Comparison of ENCODE assay signal across 20 cellular contexts in the genomic region with DNA sequence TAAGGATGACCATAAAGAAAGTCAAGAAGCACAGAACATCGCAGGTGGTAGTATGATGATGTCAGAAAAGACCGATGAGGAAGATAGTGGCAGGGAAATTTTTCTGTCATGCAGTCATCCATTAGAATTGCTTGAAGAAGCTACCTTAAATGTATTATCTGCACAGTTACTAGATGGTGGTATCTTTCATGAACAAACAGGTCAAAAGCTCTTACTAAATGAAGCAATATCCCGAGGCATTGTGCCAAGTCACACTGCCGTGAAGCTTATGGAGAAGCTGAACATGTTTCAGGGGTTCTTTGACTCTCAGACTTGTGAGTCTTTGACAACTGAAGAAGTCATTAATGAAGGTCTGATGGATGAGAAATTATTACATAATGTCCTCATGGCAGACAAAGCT.
A peak's percentile ranks its signal among the peaks of the same experiment; 100 is the strongest.
DNase-seq lines count a peak whose midpoint lies in the region; ATAC-seq and TF ChIP-seq lines count a peak whose summit lies in the region.
"Had no signal": no experiment of that assay in that cellular context is flagged by ENCODE, and none has a peak within 500 bp of the region (broad histone marks: within the 10 kb centered on the region; RNA-seq: fewer than 3 reads in every experiment).

No MANE protein-coding gene starts in this region.

- no peaks in the 10 kb centered on the region for H3K9me3 Mint-ChIP-seq in activated CD4-positive, alpha-beta T cell treated with anti-CD3 and anti-CD28 coated beads for 36 hours (ENCODE audit: low read depth)
- H3K9me3 Mint-ChIP-seq: activated CD4-positive, alpha-beta T cell treated with anti-CD3 and anti-CD28 coated beads, Interleukin-2, amount 10 ng/mL, durations not matched to agents 24 days and 14 days; stimulated activated memory B cell treated with anti-CD40 and anti-IgM and Interleukin-4, amounts not matched to agents 10 μg/mL and 1 μg/mL and 100 μg/mL, for 72 hours had no signal

- H3K9me3 ChIP-seq in T-helper 17 cell (ENCODE audit: control insufficient read depth, low read length, poor library complexity, severe bottlenecking): no peaks in the 10 kb centered on the region
- H3K9me3 ChIP-seq in parathyroid adenoma (ENCODE audit: control insufficient read depth, low read length): no peaks in the 10 kb centered on the region
- H3K9me3 ChIP-seq: A549, breast epithelium had no signal

- H3K79me2 ChIP-seq in parathyroid adenoma: no peaks in the 10 kb centered on the region

- no peak overlapping the region for H2AFZ ChIP-seq in parathyroid adenoma

- CTCF ChIA-PET in activated CD4-positive, alpha-beta T cell treated with anti-CD3 and anti-CD28 coated beads for 36 hours (lab: Charles Lee): interaction anchor here (1.0 to 2.0 kb wide), 3 partner anchors 77 to 235 kb away, joined by 4 to 7 read pairs (median 5); no protein-coding TSS in a partner anchor

- peaks cover 59% of the 10 kb centered on the region for H3K4me1 ChIP-seq in parathyroid adenoma
- H3K4me1 ChIP-seq: A549, breast epithelium had no signal

- peaks cover 33% of the 10 kb centered on the region for H3K4me1 Mint-ChIP-seq in activated CD4-positive, alpha-beta T cell treated with anti-CD3 and anti-CD28 coated beads for 36 hours
- H3K4me1 Mint-ChIP-seq in T-helper 17 cell: peaks cover 21% of the 10 kb centered on the region
- H3K4me1 Mint-ChIP-seq: stimulated activated memory B cell treated with anti-CD40 and anti-IgM and Interleukin-4, amounts not matched to agents 10 μg/mL and 1 μg/mL and 100 μg/mL, for 72 hours had no signal

- H3K36me3 Mint-ChIP-seq in activated CD4-positive, alpha-beta T cell treated with anti-CD3 and anti-CD28 coated beads for 36 hours (ENCODE audit: low read depth): peaks cover 59% of the 10 kb centered on the region
- H3K36me3 Mint-ChIP-seq in T-helper 17 cell (ENCODE audit: low read depth): peaks cover 12% of the 10 kb centered on the region

- H3K36me3 ChIP-seq in parathyroid adenoma (ENCODE audit: control insufficient read depth, insufficient read depth, low read length): no peaks in the 10 kb centered on the region
- H3K36me3 ChIP-seq: breast epithelium had no signal

- no peaks in the 10 kb centered on the region for H3K27me3 Mint-ChIP-seq in activated CD4-positive, alpha-beta T cell treated with anti-CD3 and anti-CD28 coated beads for 36 hours
- no peaks in the 10 kb centered on the region for H3K27me3 Mint-ChIP-seq in T-helper 17 cell
- H3K27me3 Mint-ChIP-seq: activated CD4-positive, alpha-beta T cell treated with anti-CD3 and anti-CD28 coated beads, Interleukin-2, amount 10 ng/mL, durations not matched to agents 24 days and 14 days; stimulated activated memory B cell treated with anti-CD40 and anti-IgM and Interleukin-4, amounts not matched to agents 10 μg/mL and 1 μg/mL and 100 μg/mL, for 72 hours had no signal

- H3K4me2 ChIP-seq in parathyroid adenoma (ENCODE audit: low read length): peak overlapping the region; percentile 16
- H3K4me2 ChIP-seq: A549 had no signal

- no peak for ATAC-seq in activated CD4-positive, alpha-beta T cell treated with anti-CD3 and anti-CD28 coated beads for 36 hours
- no peak for ATAC-seq in T-helper 17 cell
- ATAC-seq in GM21619 (IDR thresholded peaks at IDR 0.05; ENCODE audit: unreplicated experiment): no peak
- ATAC-seq in GM21576 (IDR thresholded peaks at IDR 0.05; ENCODE audit: unreplicated experiment): no peak
- ATAC-seq: A549; Right ventricle myocardium inferior; stimulated activated memory B cell treated with anti-CD40 and anti-IgM and Interleukin-4, amounts not matched to agents 10 μg/mL and 1 μg/mL and 100 μg/mL, for 72 hours had no signal

- H3K4me3 ChIP-seq in epithelial cell of esophagus (ENCODE audit: low read length) (no peak overlapping the region), parathyroid adenoma (ENCODE audit: low read depth, low read length) (no peak overlapping the region)
- H3K4me3 ChIP-seq: A549, breast epithelium had no signal

- no peak overlapping the region for H3K9ac ChIP-seq in parathyroid adenoma

- intact Hi-C loops in activated CD4-positive, alpha-beta T cell treated with anti-CD3 and anti-CD28 coated beads for 36 hours (cut with DNase I, micrococcal nuclease): no loop called here

- H3K27ac ChIP-seq in parathyroid adenoma: peak overlapping the region; percentile 99
- H3K27ac ChIP-seq: A549, breast epithelium had no signal

- H3K4me3 Mint-ChIP-seq in activated CD4-positive, alpha-beta T cell treated with anti-CD3 and anti-CD28 coated beads for 36 hours: no peak overlapping the region
- H3K4me3 Mint-ChIP-seq in T-helper 17 cell: no peak overlapping the region
- H3K4me3 Mint-ChIP-seq: activated CD4-positive, alpha-beta T cell treated with anti-CD3 and anti-CD28 coated beads, Interleukin-2, amount 10 ng/mL, durations not matched to agents 24 days and 14 days; stimulated activated memory B cell treated with anti-CD40 and anti-IgM and Interleukin-4, amounts not matched to agents 10 μg/mL and 1 μg/mL and 100 μg/mL, for 72 hours had no signal

- no peak for DNase-seq in activated CD4-positive, alpha-beta T cell treated with anti-CD3 and anti-CD28 coated beads for 36 hours
- DNase-seq in activated CD4-positive, alpha-beta T cell treated with anti-CD3 and anti-CD28 coated beads for 4 hours: no peak
- DNase-seq in T-helper 17 cell (no peak), epithelial cell of esophagus (ENCODE audit: low read depth) (peak; percentile 36), islet precursor cell (no peak)
- DNase-seq: activated effector memory CD4-positive, alpha-beta T cell treated with Interleukin-2 at 50 U/mL for 16 hours; glutamatergic neuron; H7; NCI-H1694; NCI-H446 treated with DMSO at 0.1 percent for 48 hours; small intestine; T1000 had no signal

- TF ChIP-seq CTCF in epithelial cell of esophagus (IDR thresholded peaks at IDR 0.05; ENCODE audit: insufficient read depth, low read depth, low read length, missing control alignments) (no peak), parathyroid adenoma (IDR thresholded peaks at IDR 0.05) (no peak)

- H3K27ac Mint-ChIP-seq in activated CD4-positive, alpha-beta T cell treated with anti-CD3 and anti-CD28 coated beads for 36 hours: peak overlapping the region; percentile 72
- peak overlapping the region; percentile 67 for H3K27ac Mint-ChIP-seq in T-helper 17 cell
- H3K27ac Mint-ChIP-seq: stimulated activated memory B cell treated with anti-CD40 and anti-IgM and Interleukin-4, amounts not matched to agents 10 μg/mL and 1 μg/mL and 100 μg/mL, for 72 hours had no signal

- POLR2A ChIA-PET in activated CD4-positive, alpha-beta T cell treated with anti-CD3 and anti-CD28 coated beads for 36 hours (lab: Charles Lee): no interaction called here

- H3K27me3 ChIP-seq in parathyroid adenoma (ENCODE audit: control insufficient read depth, insufficient read depth, low read length): no peaks in the 10 kb centered on the region
- H3K27me3 ChIP-seq: breast epithelium had no signal
